In genomic region chr1:52426391-52426790, GRCh38 we compare ENCODE assay signal across 1 cellular context.
TF ChIP-seq lines count a peak whose summit lies in the region.

No MANE protein-coding gene starts in this region.

TF ChIP-seq in GM23338, 12 proteins besides CTCF, POLR2A, EP300 and RAD21 (continued from another document):
- TF ChIP-seq REST (IDR thresholded peaks at IDR 0.05; ENCODE audit: unreplicated experiment) (no peak), NANOG (IDR thresholded peaks at IDR 0.05; ENCODE audit: borderline replicate concordance) (no peak), JUNB (IDR thresholded peaks at IDR 0.05; ENCODE audit: unreplicated experiment) (no peak), EZH2phosphoT487 (IDR thresholded peaks at IDR 0.05; ENCODE audit: unreplicated experiment) (no peak), ZNF114 (CRISPR knock-in tag; IDR thresholded peaks at IDR 0.05) (no peak), ZNF462 (CRISPR knock-in tag; IDR thresholded peaks at IDR 0.05) (no peak), STAT1 (IDR thresholded peaks at IDR 0.05; ENCODE audit: unreplicated experiment) (no peak), POLR2AphosphoS5 (IDR thresholded peaks at IDR 0.05; ENCODE audit: low read depth) (no peak), ZNF331 (CRISPR knock-in tag; IDR thresholded peaks at IDR 0.05; ENCODE audit: low read depth) (no peak), CREB1 (CRISPR knock-in tag; IDR thresholded peaks at IDR 0.05; ENCODE audit: low read depth) (no peak), EZH2 (IDR thresholded peaks at IDR 0.05; ENCODE audit: low read depth, unreplicated experiment) (no peak)
